ENCODE assay signal across 8 cellular contexts in genomic region chr16:50368410-50369132, GRCh38. TPM values are rescaled to one million over a fixed set of nuclear protein-coding genes. Genes with fewer than 3 reads are reported as not detected.
DNase-seq lines count a peak whose midpoint lies in the region; ATAC-seq, FAIRE-seq and TF ChIP-seq lines count a peak whose summit lies in the region.

BRD7 (minus strand) TSS chr16:50368988; CDS start chr16:50368774, 214 bp downstream.

- H2AFZ ChIP-seq in endothelial cell of umbilical vein (ENCODE audit: low read depth, low read length): peak within 1 kb of the TSS; percentile 100

- H3K4me1 ChIP-seq in A549 (peaks cover 15% of the 10 kb centered on the region), endothelial cell of umbilical vein (ENCODE audit: control insufficient read depth, extremely low read depth, insufficient read depth, low read length) (peaks cover 8% of the 10 kb centered on the region), mononuclear cell (ENCODE audit: insufficient read depth, low read length) (peaks cover 46% of the 10 kb centered on the region)

- CTCF ChIA-PET in A549 (lab: Yijun Ruan, JAX) (interaction anchor here (0.6 to 10.4 kb wide), 9 partner anchors 9 to 301 kb away, joined by 3 to 132 read pairs (median 4); no protein-coding TSS in a partner anchor), endothelial cell of umbilical vein (lab: Charles Lee) (interaction anchor here (0.6 to 6.8 kb wide), 9 partner anchors 9 to 442 kb away, joined by 3 to 53 read pairs (median 5); partner anchors contain the start of gene CNEP1R1)

- H3K9ac ChIP-seq in endothelial cell of umbilical vein (replicated peaks; ENCODE audit: extremely low read depth, insufficient read depth, low read length): peak within 1 kb of the TSS; percentile 90

- H3K9me3 ChIP-seq in A549: no peaks in the 10 kb centered on the region
- no peaks in the 10 kb centered on the region for H3K9me3 ChIP-seq in endothelial cell of umbilical vein (replicated peaks; ENCODE audit: control insufficient read depth, insufficient read depth, low read length)
- H3K9me3 ChIP-seq in mononuclear cell (ENCODE audit: low read depth, low read length): no peaks in the 10 kb centered on the region

- H3K27me3 ChIP-seq in endothelial cell of umbilical vein (ENCODE audit: control insufficient read depth in 2 of 2, insufficient read depth in 2 of 2, low read length in 2 of 2): no peaks in the 10 kb centered on the region
- H3K27me3 ChIP-seq in mononuclear cell (ENCODE audit: insufficient read depth, low read length): no peaks in the 10 kb centered on the region

- dilution Hi-C loops in endothelial cell of umbilical vein (cut with MboI; ENCODE audit: extremely low pct_ligation_motif_present, low sequenced_read_pairs): no loop called here

- whole genome bisulfite sequencing in A549 (ENCODE audit: missing lambda C conversion rate): under 1% methylated on average over 28 of the region's 109 CpGs

- peaks cover 45% of the 10 kb centered on the region for H3K79me2 ChIP-seq in endothelial cell of umbilical vein (ENCODE audit: control insufficient read depth, insufficient read depth, low read length)

- POLR2A ChIA-PET in A549 (lab: Yijun Ruan, JAX): interaction anchor here (0.6 kb wide), 3 partner anchors 14 to 133 kb away, joined by 3 to 4 read pairs (median 4); no protein-coding TSS in a partner anchor
- POLR2A ChIA-PET in endothelial cell of umbilical vein (lab: Charles Lee): interaction anchor here (0.6 to 0.7 kb wide), 2 partner anchors 157 to 216 kb away, joined by 3 read pairs; no protein-coding TSS in a partner anchor

- BruUV-seq in endothelial cell of umbilical vein (replicated peaks; lab: Mats Ljungman, UMichigan): no TSS peak

- peak within 1 kb of the TSS; percentile 100 for H3K4me3 ChIP-seq in A549
- peak within 1 kb of the TSS; percentile 46 to 96 (median 87) for H3K4me3 ChIP-seq in endothelial cell of umbilical vein (replicated peaks in 1 of 3; ENCODE audit: insufficient read depth in 1 of 3, low read depth in 1 of 3, low read length in 3 of 3)
- peak within 1 kb of the TSS; percentile 87 for H3K4me3 ChIP-seq in mononuclear cell (ENCODE audit: low read length)

- peaks cover 4% of the 10 kb centered on the region for H4K20me1 ChIP-seq in endothelial cell of umbilical vein (replicated peaks; ENCODE audit: control insufficient read depth, extremely low read depth, insufficient read depth, low read length)

- H3K36me3 ChIP-seq in endothelial cell of umbilical vein (ENCODE audit: control insufficient read depth in 2 of 2, extremely low read depth in 1 of 2, insufficient read depth in 2 of 2, low read length in 2 of 2): peaks cover 0 to 9% of the 10 kb centered on the region in 2 experiments

- peak; percentile 69 for TF ChIP-seq CTCF in A549 (IDR thresholded peaks at IDR 0.05)
- peak in 1 of 2 donors; percentile 48 for TF ChIP-seq CTCF in endothelial cell of umbilical vein (IDR thresholded peaks at IDR 0.05; ENCODE audit: extremely low read depth in 1 of 2, insufficient read depth in 1 of 2, low read depth in 1 of 2, low read length in 2 of 2)

- no peak for FAIRE-seq in A549 (lab: Jason Lieb, UNC)
- FAIRE-seq in endothelial cell of umbilical vein (lab: Jason Lieb, UNC): peak; percentile 66

- no peaks in the 10 kb centered on the region for H3K9me1 ChIP-seq in endothelial cell of umbilical vein (replicated peaks; ENCODE audit: control insufficient read depth, extremely low read depth, insufficient read depth, low read length)

- TF ChIP-seq POLR2A in A549 (IDR thresholded peaks at IDR 0.05; ENCODE audit: low read length) (no peak), endothelial cell of umbilical vein (IDR thresholded peaks at IDR 0.05; ENCODE audit: low read depth, low read length) (no peak)

- ATAC-seq in A549 (peak; percentile 77 to 81), GM18498 (IDR thresholded peaks at IDR 0.05; ENCODE audit: unreplicated experiment) (peak; percentile 76), HG02970 (IDR thresholded peaks at IDR 0.05; ENCODE audit: low FRiP score, unreplicated experiment) (peak; percentile 73)

- DNase-seq in A549 (ENCODE audit: low read depth in 1 of 2, low spot score in 1 of 2) (peak; percentile 53 to 54), NCI-H774 (lab: John Stamatoyannopoulos, UW) (peak; percentile 34), endothelial cell of umbilical vein (ENCODE audit: low read depth, low spot score) (peak; percentile 39)
- DNase-seq in activated CD8-positive, alpha-beta memory T cell treated with anti-CD3 and anti-CD28 coated beads for 4 hours (ENCODE audit: low read depth in 2 of 2): peak; percentile 36 to 38
- DNase-seq in stimulated activated CD8-positive, alpha-beta memory T cell treated with anti-CD3 and anti-CD28 coated beads, Interleukin-2, amount 100 ng/mL, for 48 hours (ENCODE audit: low read depth in 2 of 2): peak; percentile 38 to 62

- TF ChIP-seq EP300 in A549 (IDR thresholded peaks at IDR 0.05): no peak

- intact Hi-C loops in endothelial cell of umbilical vein (cut with micrococcal nuclease): loop anchor here (2.0 to 5.0 kb wide), 6 partner anchors 101 to 438 kb away; partner anchors contain the start of genes ADCY7, CNEP1R1, HEATR3 and TENT4B

- peak within 1 kb of the TSS; percentile 67 for H3K4me2 ChIP-seq in A549
- peak within 1 kb of the TSS; percentile 91 for H3K4me2 ChIP-seq in endothelial cell of umbilical vein (ENCODE audit: insufficient read depth, low read length)

- TF ChIP-seq RAD21 in A549 (conservative IDR thresholded peaks at IDR 0.05 in 1 of 2, IDR thresholded peaks at IDR 0.05 in 1 of 2): no peak

- H3K27ac ChIP-seq in A549: peak within 1 kb of the TSS; percentile 95 to 99
- H3K27ac ChIP-seq in endothelial cell of umbilical vein (ENCODE audit: insufficient read depth, low read depth, low read length): peak within 1 kb of the TSS; percentile 63

TF ChIP-seq in A549, 52 proteins besides CTCF, POLR2A, EP300 and RAD21:
- TF ChIP-seq TP53 (CRISPR knock-in tag; IDR thresholded peaks at IDR 0.05): no peak
- TF ChIP-seq CBX8 (IDR thresholded peaks at IDR 0.05): no peak
- TF ChIP-seq KDM5A (IDR thresholded peaks at IDR 0.05): no peak
- TF ChIP-seq JUN (IDR thresholded peaks at IDR 0.05): peak; percentile 39 to 77; a peak in 4 of 5 replicates
- TF ChIP-seq EHF (CRISPR knock-in tag; IDR thresholded peaks at IDR 0.05): no peak
- TF ChIP-seq PHF8 (IDR thresholded peaks at IDR 0.05; ENCODE audit: borderline replicate concordance, low read depth): peak; percentile 79
- TF ChIP-seq HOXA7 (CRISPR knock-in tag; IDR thresholded peaks at IDR 0.05): no peak
- no peak for TF ChIP-seq BHLHE40 (IDR thresholded peaks at IDR 0.05; ENCODE audit: low read depth, low read length)
- TF ChIP-seq SMC3 (IDR thresholded peaks at IDR 0.05): 0 out of 3 replicates have a peak, but pooled peaks have one; percentile 23

TF ChIP-seq in endothelial cell of umbilical vein, 7 proteins besides CTCF, POLR2A, EP300 and RAD21:
- TF ChIP-seq MYC (IDR thresholded peaks at IDR 0.05; ENCODE audit: low read depth, low read length): no peak
- peak; percentile 19 for TF ChIP-seq POLR2AphosphoS5 (IDR thresholded peaks at IDR 0.05; ENCODE audit: insufficient read depth, low read depth, low read length)

RNA-seq across cellular contexts. Expression of gene BRD7, which starts in this region (rescaled TPM):
- polyA plus RNA-seq in A549 (2011; rRNA removed): 94.5 and 102 TPM in 2 replicates
- 26.2 and 30.8 TPM in 2 replicates for polyA plus RNA-seq in A549 (2012; cell fraction: cytosol; rRNA removed)
- polyA plus RNA-seq in A549 (2012; cell fraction: nucleus; rRNA removed): 28.5 and 30.8 TPM in 2 replicates
- polyA plus RNA-seq in A549 (2017; fragmentation: RNase III; extraction: RNeasy Plus Mini Kit Qiagen cat#74134 plus additional on column Dnase treatment): 59.9 to 60.4 TPM (median 60.2 TPM) in 3 replicates
- polyA minus RNA-seq in A549 (2011; rRNA and poly(A)+ RNA removed): 42.0 and 42.7 TPM in 2 replicates
- total RNA-seq in endothelial cell of umbilical vein: 69.1 and 78.0 TPM in 2 replicates
- polyA plus RNA-seq in endothelial cell of umbilical vein: 17.1 and 17.6 TPM in 2 replicates
- 36.4 and 36.5 TPM in 2 replicates for polyA plus RNA-seq in endothelial cell of umbilical vein (2011; cell fraction: cytosol; rRNA removed)
- 45.3 and 55.6 TPM in 2 replicates for polyA plus RNA-seq in endothelial cell of umbilical vein (2011; cell fraction: nucleus; rRNA removed)
- polyA plus RNA-seq in endothelial cell of umbilical vein (2012): 51.4 and 56.4 TPM in 2 replicates
- 33.1 and 35.4 TPM in 2 replicates for polyA minus RNA-seq in endothelial cell of umbilical vein
- polyA minus RNA-seq in endothelial cell of umbilical vein (2011; cell fraction: cytosol; rRNA and poly(A)+ RNA removed): 26.6 TPM
- polyA minus RNA-seq in endothelial cell of umbilical vein (2011; cell fraction: nucleus; rRNA and poly(A)+ RNA removed): 40.1 and 48.1 TPM in 2 replicates
- total RNA-seq in mononuclear cell: 55.3 TPM

Comparison
In these comparisons a context has a peak if more than half of its experiments do, and no peak if none do; other contexts are left out.
1. Peak in every context shown above with its lines: DNase-seq, ATAC-seq, H3K4me3 ChIP-seq and H3K27ac ChIP-seq.